Comparison of ENCODE assay signal across 8 cellular contexts in genomic region chr22:24427500-24428164, GRCh38. TPM values are rescaled to one million over a fixed set of nuclear protein-coding genes. Genes with fewer than 3 reads are reported as not detected.
DNase-seq lines count a peak whose midpoint lies in the region; ATAC-seq and TF ChIP-seq lines count a peak whose summit lies in the region.

Gene ADORA2A, plus strand, starts transcription at chr22:24427599. Its CDS starts 5,806 bp downstream, at chr22:24433405.

- H3K36me3 Mint-ChIP-seq in CD8-positive, alpha-beta T cell, result peaks cover 19% of the 10 kb centered on the region

- intact Hi-C loops in CD8-positive, alpha-beta T cell (cut with DNase I, micrococcal nuclease), result loop anchor here (1.0 to 5.0 kb wide), 5 partner anchors 128 to 1285 kb away; partner anchors contain the start of genes GUCD1 (in 2 of the 2), SNRPD3 (in 2 of the 2) and RSPH14 (in 1 of the 2)
- intact Hi-C loops in A673 (cut with micrococcal nuclease; ENCODE audit: unreplicated experiment), result loop anchor here (5.0 kb wide), 1 partner anchor 60 kb away; no protein-coding TSS in a partner anchor

- H3K9me3 ChIP-seq in CD8-positive, alpha-beta T cell (ENCODE audit: low read length), result no peaks in the 10 kb centered on the region
- H3K9me3 ChIP-seq in OCI-LY3 (ENCODE audit: insufficient read depth, low read length), result no peaks in the 10 kb centered on the region
- H3K9me3 ChIP-seq in neutrophil, result no peaks in the 10 kb centered on the region
- no peaks in the 10 kb centered on the region for H3K9me3 ChIP-seq in A673 (ENCODE audit: low read depth, low read length, poor library complexity, severe bottlenecking)

- H3K27ac Mint-ChIP-seq in CD8-positive, alpha-beta T cell, result peak within 1 kb of the TSS; percentile 95

- peak within 1 kb of the TSS; percentile 94 for H3K4me3 ChIP-seq in CD8-positive, alpha-beta T cell (ENCODE audit: low read depth, low read length)
- H3K4me3 ChIP-seq in OCI-LY3 (ENCODE audit: low read length), result peak within 1 kb of the TSS; percentile 69
- peak within 1 kb of the TSS; percentile 67 to 92 for H3K4me3 ChIP-seq in neutrophil (ENCODE audit: low read depth in 1 of 2, low read length in 1 of 2)
- no peak within 1 kb of the TSS for H3K4me3 ChIP-seq in A673 (ENCODE audit: low read depth, low read length, poor library complexity, severe bottlenecking)

- DNase-seq in CD8-positive, alpha-beta T cell, result peak; percentile 69 to 96 (median 86)
- peak; percentile 21 to 71 (median 56) for DNase-seq in activated naive CD4-positive, alpha-beta T cell (lab: John Stamatoyannopoulos, UW)
- DNase-seq in amniotic stem cell (lab: John Stamatoyannopoulos, UW), result no peak
- no peak for DNase-seq in NCI-H2029 treated with DMSO at 0.1 percent for 48 hours (lab: John Stamatoyannopoulos, UW)
- no peak for DNase-seq in A673 (ENCODE audit: low spot score)

- H2AFZ ChIP-seq in OCI-LY3 (ENCODE audit: low read depth, low read length), result peak within 1 kb of the TSS; percentile 37; the same call in 1 of the 2 replicates

- H3K4me1 ChIP-seq in CD8-positive, alpha-beta T cell (ENCODE audit: insufficient read depth, low read length), result peaks cover 69% of the 10 kb centered on the region
- H3K4me1 ChIP-seq in OCI-LY3 (ENCODE audit: low read length) (peaks cover 70% of the 10 kb centered on the region), neutrophil (ENCODE audit: control insufficient read depth in 1 of 2, insufficient read depth in 1 of 2, low read depth in 1 of 2, low read length in 1 of 2) (peaks cover 80 to 90% of the 10 kb centered on the region in 2 experiments), A673 (ENCODE audit: insufficient read depth, low read length, poor library complexity, severe bottlenecking) (peaks cover 24% of the 10 kb centered on the region)

- H3K79me2 ChIP-seq in OCI-LY3 (ENCODE audit: low read length), result peaks cover 13% of the 10 kb centered on the region; the same call in 1 of the 2 replicates

- H3K27me3 ChIP-seq in CD8-positive, alpha-beta T cell (ENCODE audit: insufficient read depth, low read length), result no peaks in the 10 kb centered on the region
- H3K27me3 ChIP-seq in OCI-LY3 (ENCODE audit: low read depth, low read length), result peaks cover 23% of the 10 kb centered on the region
- no peaks in the 10 kb centered on the region for H3K27me3 ChIP-seq in neutrophil
- H3K27me3 ChIP-seq in A673 (replicated peaks; ENCODE audit: insufficient read depth, low read depth, low read length, poor library complexity), result no peaks in the 10 kb centered on the region

- no peaks in the 10 kb centered on the region for H3K27me3 Mint-ChIP-seq in CD8-positive, alpha-beta T cell (ENCODE audit: low read depth)

- no TSS peak for BruUV-seq in A673 (replicated peaks; lab: Mats Ljungman, UMichigan)

- peak within 1 kb of the TSS; percentile 94 for H3K4me2 ChIP-seq in OCI-LY3 (ENCODE audit: low read length)

- peak within 1 kb of the TSS; percentile 94 for H3K4me3 Mint-ChIP-seq in CD8-positive, alpha-beta T cell

- no peaks in the 10 kb centered on the region for H4K20me1 ChIP-seq in OCI-LY3 (ENCODE audit: insufficient read depth, low read length)

- CTCF ChIA-PET in CD8-positive, alpha-beta T cell (lab: Charles Lee), result interaction anchor here (0.7 to 4.0 kb wide), 5 partner anchors 11 to 98 kb away, joined by 3 to 30 read pairs (median 4); no protein-coding TSS in a partner anchor
- CTCF ChIA-PET in A673 (lab: Charles Lee), result no interaction called here

- ATAC-seq in CD8-positive, alpha-beta T cell, result peak; percentile 78
- peak; percentile 43 for ATAC-seq in GM21528 (IDR thresholded peaks at IDR 0.05; ENCODE audit: low FRiP score, unreplicated experiment)

- no peaks in the 10 kb centered on the region for H3K9me3 Mint-ChIP-seq in CD8-positive, alpha-beta T cell

- TF ChIP-seq CTCF in CD8-positive, alpha-beta T cell (IDR thresholded peaks at IDR 0.05), result no peak
- TF ChIP-seq CTCF in OCI-LY3 (IDR thresholded peaks at IDR 0.05; ENCODE audit: low read depth, low read length) (no peak), neutrophil (IDR thresholded peaks at IDR 0.05) (peak; percentile 44), A673 (conservative IDR thresholded peaks at IDR 0.05; ENCODE audit: low read depth, low read length) (no peak)

- peak within 1 kb of the TSS; percentile 60 for H3K9ac ChIP-seq in OCI-LY3 (ENCODE audit: low read length)

- no peaks in the 10 kb centered on the region for H3K36me3 ChIP-seq in CD8-positive, alpha-beta T cell (ENCODE audit: insufficient read depth, low read length)
- H3K36me3 ChIP-seq in OCI-LY3 (replicated peaks; ENCODE audit: low read depth, low read length), result no peaks in the 10 kb centered on the region
- H3K36me3 ChIP-seq in neutrophil, result peaks cover 17% of the 10 kb centered on the region
- H3K36me3 ChIP-seq in A673 (ENCODE audit: insufficient read depth, low read length, poor library complexity, severe bottlenecking), result no peaks in the 10 kb centered on the region

- peak within 1 kb of the TSS; percentile 97 for H3K27ac ChIP-seq in CD8-positive, alpha-beta T cell (ENCODE audit: low read depth, low read length)
- peak within 1 kb of the TSS; percentile 59 for H3K27ac ChIP-seq in OCI-LY3 (ENCODE audit: low read length)
- peak within 1 kb of the TSS; percentile 97 for H3K27ac ChIP-seq in neutrophil
- no peak within 1 kb of the TSS for H3K27ac ChIP-seq in A673 (ENCODE audit: low read depth, low read length, poor library complexity, severe bottlenecking)

- POLR2A ChIA-PET in CD8-positive, alpha-beta T cell (lab: Charles Lee), result interaction anchor here (0.7 to 2.7 kb wide), 4 partner anchors 10 to 127 kb away, joined by 3 to 19 read pairs (median 4); partner anchors contain the start of gene GUCD1
- POLR2A ChIA-PET in A673 (lab: Charles Lee; ENCODE audit: low non-redundant PET), result no interaction called here

- H3K4me1 Mint-ChIP-seq in CD8-positive, alpha-beta T cell (ENCODE audit: low read depth), result peaks cover 72% of the 10 kb centered on the region

RNA-seq across cellular contexts. Expression of gene ADORA2A, which starts in this region (rescaled TPM):
- 10 to 100 TPM; 15.9 to 17.2 TPM for total RNA-seq in CD8-positive, alpha-beta T cell
- total RNA-seq in A673 (2021), result 9.6 and 10.9 TPM in 2 replicates

Comparison
In these comparisons a context has a peak if more than half of its experiments do, and no peak if none do; other contexts are left out.
1. DNase-seq: peak in CD8-positive, alpha-beta T cell (7 of 7) and activated naive CD4-positive, alpha-beta T cell (4 of 4); none in amniotic stem cell (single experiment), NCI-H2029 treated with DMSO at 0.1 percent for 48 hours (single experiment) and A673 (single experiment).